Comparison of ENCODE assay signal across 8 cellular contexts in the genomic region with DNA sequence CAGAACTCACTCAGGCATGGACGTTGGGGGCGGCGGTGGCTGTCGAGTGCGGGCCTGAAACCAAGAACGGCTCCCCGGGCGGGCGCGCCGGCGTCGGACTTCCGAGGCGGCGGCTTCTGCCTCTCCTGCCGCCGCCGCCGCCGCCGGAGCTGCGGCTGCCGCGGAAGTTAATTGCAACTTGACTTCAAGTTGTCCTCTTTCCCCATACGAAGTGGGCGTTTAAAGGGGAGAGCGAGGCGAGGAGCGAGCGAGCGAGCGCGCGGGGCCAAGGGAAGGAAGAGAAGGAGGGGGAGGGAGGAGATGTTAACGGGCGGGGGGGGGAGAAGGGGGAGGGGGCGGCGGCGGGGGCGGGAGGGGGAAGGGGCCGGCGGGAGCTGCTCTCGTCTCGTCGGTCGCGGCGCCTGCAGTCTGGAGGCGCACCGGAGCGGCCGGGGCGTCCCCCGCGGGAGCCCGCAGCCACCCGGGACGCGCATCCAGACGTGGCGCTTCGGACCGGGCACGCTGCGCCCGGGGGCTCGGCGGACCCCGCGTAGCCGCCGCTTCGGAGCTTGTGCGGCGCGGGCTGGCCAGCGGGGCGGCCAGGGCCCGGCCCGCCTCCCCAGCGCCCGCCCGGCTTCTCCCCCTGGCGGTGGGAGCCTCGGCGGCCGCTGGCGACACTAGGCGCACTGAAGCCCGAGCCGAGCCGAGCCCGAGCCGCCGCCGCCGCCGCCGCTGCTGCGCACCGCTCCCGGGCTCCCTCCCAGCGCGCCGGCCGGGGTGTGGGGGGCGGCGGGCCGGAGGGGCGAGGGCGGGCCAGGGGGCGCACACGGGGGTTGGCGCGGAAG. TPM values are rescaled to one million over a fixed set of nuclear protein-coding genes. Genes with fewer than 3 reads are reported as not detected.
DNase-seq lines count a peak whose midpoint lies in the region; ATAC-seq and TF ChIP-seq lines count a peak whose summit lies in the region.

No MANE protein-coding gene starts in this region.

- H3K27ac ChIP-seq in ascending aorta, result peak overlapping the region; percentile 36 to 62
- no peak overlapping the region for H3K27ac ChIP-seq in skeletal muscle tissue (ENCODE audit: low read depth, low read length)

- peaks cover 14% of the 10 kb centered on the region for H3K27me3 Mint-ChIP-seq in IgD-negative memory B cell

- intact Hi-C loops in ascending aorta (cut with DNase I), result loop anchor here (1.0 kb wide), 1 partner anchor 21 kb away; no protein-coding TSS in a partner anchor

- peaks cover 2 to 11% (median 3%) of the 10 kb centered on the region in 3 donors for H3K9me3 Mint-ChIP-seq in IgD-negative memory B cell

- ATAC-seq in GM21423 (IDR thresholded peaks at IDR 0.05; ENCODE audit: unreplicated experiment), result peak; percentile 91
- ATAC-seq in GM18517 (IDR thresholded peaks at IDR 0.05; ENCODE audit: unreplicated experiment), result no peak

- peak overlapping the region; percentile 40 to 75 (median 59) for H3K9ac ChIP-seq in skeletal muscle tissue (ENCODE audit: low read depth in 1 of 3, low read length in 3 of 3)

- H3K4me1 Mint-ChIP-seq in IgD-negative memory B cell, result peaks cover 18 to 38% (median 19%) of the 10 kb centered on the region in 3 donors

- peak; percentile 5 for DNase-seq in DMS114 treated with DMSO at 0.1 percent for 48 hours (lab: John Stamatoyannopoulos, UW; ENCODE audit: unreplicated experiment)
- DNase-seq in T-helper 1 cell, result peak; percentile 49 to 88 (median 66)
- peak in 1 of 2 donors; percentile 73 for DNase-seq in ascending aorta (ENCODE audit: low spot score in 2 of 2)

- peaks cover 5% of the 10 kb centered on the region for H3K36me3 Mint-ChIP-seq in IgD-negative memory B cell

- H3K4me3 ChIP-seq in ascending aorta (peak overlapping the region; percentile 69 to 96), iPS-11a (ENCODE audit: low read depth, low read length) (peak overlapping the region; percentile 61), skeletal muscle tissue (ENCODE audit: low read length in 3 of 3) (peak overlapping the region; percentile 70 to 81 (median 77))

- H3K27me3 ChIP-seq in ascending aorta, result no peaks in the 10 kb centered on the region
- H3K27me3 ChIP-seq in skeletal muscle tissue (ENCODE audit: control insufficient read depth in 3 of 3, insufficient read depth in 3 of 3, low read length in 3 of 3), result peaks cover 18 to 32% (median 18%) of the 10 kb centered on the region in 3 donors

- H3K4me3 Mint-ChIP-seq in IgD-negative memory B cell, result peak overlapping the region; percentile 90 to 96 (median 93)

- peak in 2 of 3 experiments; percentile 11 to 74 for TF ChIP-seq CTCF in ascending aorta (IDR thresholded peaks at IDR 0.05)

- H3K9me3 ChIP-seq in ascending aorta (peaks cover 0 to 7% of the 10 kb centered on the region in 2 donors), skeletal muscle tissue (ENCODE audit: control insufficient read depth in 3 of 3, low read length in 3 of 3) (peaks cover 0 to 6% (median 0%) of the 10 kb centered on the region in 3 donors)

- peak overlapping the region in 2 of 3 donors; percentile 82 to 95 for H3K27ac Mint-ChIP-seq in IgD-negative memory B cell

- H3K36me3 ChIP-seq in ascending aorta (no peaks in the 10 kb centered on the region), skeletal muscle tissue (ENCODE audit: control insufficient read depth in 3 of 3, insufficient read depth in 3 of 3, low read length in 3 of 3) (no peaks in the 10 kb centered on the region)

- H3K4me1 ChIP-seq in ascending aorta (peaks cover 11 to 14% of the 10 kb centered on the region in 2 donors), skeletal muscle tissue (ENCODE audit: control insufficient read depth in 3 of 3, insufficient read depth in 3 of 3, low read length in 3 of 3) (peaks cover 16 to 19% (median 18%) of the 10 kb centered on the region in 3 donors)

RNA-seq across cellular contexts. Expression of a gene that starts 19.7 kb away (rescaled TPM):
- 11.5 TPM for polyA plus RNA-seq in IgD-negative memory B cell
- total RNA-seq in ascending aorta (7.7 TPM), skeletal muscle tissue (21.4 TPM)
